1 cellular context compared by ENCODE assay signal in the genomic region with DNA sequence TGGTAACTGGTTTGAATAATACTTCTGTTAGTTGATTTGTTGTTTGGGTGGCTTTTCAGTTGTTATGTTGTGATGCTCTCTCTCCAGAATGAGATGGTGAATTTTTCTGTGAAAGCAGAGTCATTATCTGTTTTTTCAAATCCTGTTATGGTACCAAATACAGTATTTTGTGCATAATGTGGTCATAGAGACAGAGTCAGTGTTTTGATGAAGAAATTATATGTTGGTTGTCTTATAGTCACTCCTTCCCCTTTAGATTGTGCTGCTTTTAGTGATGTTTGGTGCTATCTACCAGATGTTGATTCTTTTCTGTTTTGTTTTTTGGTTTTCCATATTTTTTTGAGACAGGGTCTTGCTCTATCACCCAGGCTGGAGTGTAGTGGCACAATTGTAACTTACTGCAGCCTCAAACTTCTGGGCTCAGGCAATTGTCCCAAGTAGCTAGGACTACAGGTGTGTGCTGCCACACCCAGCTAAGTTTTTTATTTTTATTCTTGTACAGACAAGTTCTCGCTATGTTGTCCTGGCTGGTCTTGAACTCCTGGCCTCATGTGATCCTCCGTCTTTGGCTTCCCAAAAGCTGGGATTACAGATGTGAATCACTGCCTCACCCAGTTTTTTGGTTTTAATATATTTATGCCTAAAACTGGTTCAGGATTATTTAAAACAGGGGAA.
TF ChIP-seq lines count a peak whose summit lies in the region.

No MANE protein-coding gene starts in this region.

TF ChIP-seq in SK-N-SH treated with all-trans-retinoic acid at 6 μM for 48 hours, 23 proteins besides CTCF, POLR2A, EP300 and RAD21 (continued from another document):
- no peak for TF ChIP-seq TSHZ2 (CRISPR knock-in tag; IDR thresholded peaks at IDR 0.05)
- TF ChIP-seq ZFP30 (CRISPR knock-in tag; IDR thresholded peaks at IDR 0.05), result no peak
- no peak for TF ChIP-seq CSRNP3 (CRISPR knock-in tag; IDR thresholded peaks at IDR 0.05)
- no peak for TF ChIP-seq BACH2 (CRISPR knock-in tag; IDR thresholded peaks at IDR 0.05; ENCODE audit: borderline replicate concordance)
- TF ChIP-seq SNAI2 (CRISPR knock-in tag; IDR thresholded peaks at IDR 0.05), result no peak
- TF ChIP-seq ZNF70 (CRISPR knock-in tag; IDR thresholded peaks at IDR 0.05), result no peak
- no peak for TF ChIP-seq GLIS3 (CRISPR knock-in tag; IDR thresholded peaks at IDR 0.05)
- no peak for TF ChIP-seq TCF4 (CRISPR knock-in tag; IDR thresholded peaks at IDR 0.05; ENCODE audit: borderline replicate concordance)
